ENCODE assay signal across 16 cellular contexts in genomic region chr5:128111818-128112448, GRCh38. TPM values are rescaled to one million over a fixed set of nuclear protein-coding genes. Genes with fewer than 3 reads are reported as not detected.
DNase-seq lines count a peak whose midpoint lies in the region; ATAC-seq, FAIRE-seq and TF ChIP-seq lines count a peak whose summit lies in the region.
"Had no signal": no experiment of that assay in that cellular context is flagged by ENCODE, and none has a peak within 500 bp of the region (broad histone marks: within the 10 kb centered on the region; RNA-seq: fewer than 3 reads in every experiment).

No MANE protein-coding gene starts in this region.

- no peak for TF ChIP-seq RAD21 in GM12878 (IDR thresholded peaks at IDR 0.05; ENCODE audit: insufficient read depth, low read depth, low read length)

- H3K27me3 ChIP-seq in GM12878 (replicated peaks in 1 of 2; ENCODE audit: control insufficient read depth in 2 of 2, insufficient read depth in 2 of 2, low read length in 1 of 2) = no peaks in the 10 kb centered on the region
- H3K27me3 ChIP-seq in H7 (ENCODE audit: control insufficient read depth, insufficient read depth, low read length) = no peaks in the 10 kb centered on the region
- H3K27me3 ChIP-seq: suprapubic skin had no signal

- 82% methylated on average over 2 of the region's 2 CpGs for WGBS in GM12878 (ENCODE audit: insufficient coverage, insufficient replicate concordance, low lambda C conversion rate, missing lambda C conversion rate)

- H3K4me1 ChIP-seq in GM12878 (ENCODE audit: control insufficient read depth, insufficient read depth, low read length) = no peaks in the 10 kb centered on the region
- H3K4me1 ChIP-seq: suprapubic skin had no signal

- SMC1A ChIA-PET in GM12878 (lab: Charles Lee; ENCODE audit: uncharacterized antibody, unreplicated experiment) = interaction anchor here (1.4 kb wide), 1 partner anchor 10 kb away, joined by 4 read pairs; no protein-coding TSS in a partner anchor

- H2AFZ ChIP-seq in GM12878 (ENCODE audit: control insufficient read depth, low read depth, low read length) = no peak overlapping the region

- POLR2A ChIA-PET in GM12878 (lab: Charles Lee) = interaction anchor here (1.0 kb wide), 1 partner anchor 26 kb away, joined by 3 read pairs; no protein-coding TSS in a partner anchor

- no peak for TF ChIP-seq CTCF in GM12878 (IDR thresholded peaks at IDR 0.05 in 2 of 3, conservative IDR thresholded peaks at IDR 0.05 in 1 of 3; ENCODE audit: control insufficient read depth in 2 of 3, extremely low read depth in 1 of 3, insufficient read depth in 1 of 3, low read depth in 3 of 3, low read length in 3 of 3)

- intact Hi-C loops in GM12878 (cut with micrococcal nuclease; ENCODE audit: unreplicated experiment) = no loop called here

- H3K4me3 ChIP-seq in GM12878 (no peak overlapping the region), H7 (ENCODE audit: insufficient read depth, low read depth, low read length) (no peak overlapping the region)
- H3K4me3 ChIP-seq: suprapubic skin had no signal

- no peak for FAIRE-seq in GM12878 (lab: Jason Lieb, UNC)

- ATAC-seq in GM12878 = no peak; the same call in 2 of the 3 replicates
- ATAC-seq: activated T-cell treated with anti-CD3 and anti-CD28 coated beads, Interleukin-2, amount 50 U/mL, for 72 hours; left colon; natural killer cell had no signal

- no peaks in the 10 kb centered on the region for H4K20me1 ChIP-seq in GM12878 (ENCODE audit: control insufficient read depth, insufficient read depth)

- no TSS peak for BruUV-seq in GM12878 (replicated peaks; lab: Mats Ljungman, UMichigan)

- H3K79me2 ChIP-seq in GM12878 (ENCODE audit: control insufficient read depth, insufficient read depth, low read length) = peaks cover 2% of the 10 kb centered on the region

- H3K27ac ChIP-seq in GM12878 (ENCODE audit: control insufficient read depth, insufficient read depth) = no peak overlapping the region
- H3K27ac ChIP-seq: suprapubic skin had no signal

- TF ChIP-seq EP300 in GM12878 (IDR thresholded peaks at IDR 0.05; ENCODE audit: borderline replicate concordance in 1 of 2, control insufficient read depth in 1 of 2, low read depth in 2 of 2, low read length in 2 of 2) = no peak

- H3K9ac ChIP-seq in GM12878 (ENCODE audit: control insufficient read depth, insufficient read depth, low read length) = no peak overlapping the region

- in situ Hi-C loops in Caki2 (cut with HindIII; ENCODE audit: low pct_unique_long_range_greater_than_20kb, low sequenced_read_pairs) (no loop called here), GM12878 (cut with MboI) (no loop called here)

- no peak overlapping the region for H3K4me2 ChIP-seq in GM12878 (ENCODE audit: control insufficient read depth, insufficient read depth)

- peak; percentile 10 for DNase-seq in Caki2 (ENCODE audit: low read depth)
- DNase-seq in HT1080 (ENCODE audit: low read depth) = peak; percentile 69
- no peak for DNase-seq in GM12878 (ENCODE audit: low read depth, low spot score)
- DNase-seq in kidney tubule cell (ENCODE audit: low spot score) = peak; percentile 62
- no peak for DNase-seq in DMS 273 treated with DMSO at 0.1 percent for 48 hours (lab: John Stamatoyannopoulos, UW)
- DNase-seq in HuH-7 (ENCODE audit: low spot score) = no peak
- DNase-seq in H7 = no peak
- DNase-seq in MV-4-11 (lab: John Stamatoyannopoulos, UW) = no peak
- DNase-seq: activated CD4-positive, alpha-beta T cell treated with anti-CD3 and anti-CD28 coated beads for 48 hours; activated T-cell treated with anti-CD3 and anti-CD28 coated beads, Interleukin-2, amount 50 U/mL, for 72 hours; CD4-positive, alpha-beta T cell; left colon; natural killer cell; NCI-H2081 treated with DMSO at 0.1 percent for 48 hours; T-cell had no signal

- RAD21 ChIA-PET in GM12878 (lab: Charles Lee; ENCODE audit: unreplicated experiment) = no interaction called here

- no peak for TF ChIP-seq POLR2A in GM12878 (IDR thresholded peaks at IDR 0.05; ENCODE audit: low read depth, low read length)

- CTCF ChIA-PET in GM12878 (lab: Yijun Ruan, JAX) = interaction anchor here (1.2 kb wide), 1 partner anchor 10 kb away, joined by 4 read pairs; no protein-coding TSS in a partner anchor

- H3K9me3 ChIP-seq in GM12878 (replicated peaks; ENCODE audit: control insufficient read depth, insufficient read depth, low read length) = peaks cover 1% of the 10 kb centered on the region; the same call in 2 of the 3 replicates
- H3K9me3 ChIP-seq: suprapubic skin had no signal

- peaks cover 4 to 11% of the 10 kb centered on the region in 2 experiments; a peak in 3 of 4 replicates for H3K36me3 ChIP-seq in GM12878 (ENCODE audit: control insufficient read depth in 2 of 2, insufficient read depth in 2 of 2, low read length in 1 of 2)
- H3K36me3 ChIP-seq in H7 (replicated peaks; ENCODE audit: control insufficient read depth, insufficient read depth, low read length) = no peaks in the 10 kb centered on the region; the same call in 1 of the 2 replicates

TF ChIP-seq in GM12878, 131 proteins besides CTCF, POLR2A, EP300 and RAD21:
- TF ChIP-seq CBX3 (IDR thresholded peaks at IDR 0.05; ENCODE audit: borderline replicate concordance, low read depth) (no peak), EED (IDR thresholded peaks at IDR 0.05; ENCODE audit: low read depth) (peak; percentile 52; the same call in 1 of the 2 replicates), NFIC (IDR thresholded peaks at IDR 0.05; ENCODE audit: low read depth, low read length) (peak; percentile 73; the same call in 1 of the 2 replicates), TCF7 (IDR thresholded peaks at IDR 0.05; ENCODE audit: borderline replicate concordance) (peak; percentile 55; the same call in 1 of the 2 replicates), NFXL1 (IDR thresholded peaks at IDR 0.05; ENCODE audit: borderline replicate concordance) (no peak), JUNB (IDR thresholded peaks at IDR 0.05) (peak; percentile 33), RUNX3 (IDR thresholded peaks at IDR 0.05; ENCODE audit: low read length) (peak; percentile 47; the same call in 1 of the 2 replicates)

RNA-seq across cellular contexts. Expression of gene SLC12A2, which starts 28.4 kb away (rescaled TPM):
- 4.5 and 5.1 TPM in 2 replicates for total RNA-seq in Caki2 (2014; rRNA removed; shearing (Covaris generic); ENCODE audit: low replicate concordance)
- 13.8 and 14.9 TPM in 2 replicates for total RNA-seq in HT1080 (2014; rRNA removed; shearing (Covaris generic))
- polyA plus RNA-seq in HT1080 (2015; cell fraction: cytosol; rRNA removed) = 6.1 and 7.9 TPM in 2 replicates
- 16.2 and 17.0 TPM in 2 replicates for polyA plus RNA-seq in HT1080 (2015; cell fraction: nucleus; rRNA removed)
- 83.4 and 101 TPM in 2 replicates for total RNA-seq in GM12878 (2013; cell fraction: nucleolus; rRNA removed)
- total RNA-seq in GM12878 (2014; rRNA removed) (19.4 and 22.9 TPM in 2 replicates), GM12878 (2014; rRNA removed; fragmentation: Illumina TruSeq; extraction: Trizol) (19.8 and 20.7 TPM in 2 replicates), GM12878 (2021) (20.5 and 21.8 TPM in 2 replicates)
- polyA plus RNA-seq in GM12878 (2011; ENCODE audit: low read depth) = 3.4 TPM
- polyA plus RNA-seq in GM12878 (2011; rRNA removed) (20.3 and 29.9 TPM in 2 replicates), GM12878 (2014; fragmentation: Illumina TruSeq; extraction: Trizol) (11.7 and 14.1 TPM in 2 replicates), GM12878 (2014; fragmentation: Nextera tagmentation; extraction: Ambion mirVana) (1 to 10 TPM; 6.3 to 6.9 TPM), GM12878 (2014; rRNA removed) (7.7 and 9.2 TPM in 2 replicates), GM12878 (2016; fragmentation: Nextera tagmentation; extraction: Ambion mirVana) (1 to 10 TPM; 5.1 to 9.3 TPM)
- 7.7 and 8.4 TPM in 2 replicates for polyA plus RNA-seq in GM12878 (2011; cell fraction: cytosol; rRNA removed)
- 16.9 and 21.5 TPM in 2 replicates for polyA plus RNA-seq in GM12878 (2011; cell fraction: nucleus; rRNA removed)
- polyA plus RNA-seq in GM12878 (2012) = 5.8 and 6.7 TPM in 2 replicates
- polyA minus RNA-seq in GM12878 (2011; rRNA and poly(A)+ RNA removed) = 50.9 and 79.1 TPM in 2 replicates
- 19.6 and 21.0 TPM in 2 replicates for polyA minus RNA-seq in GM12878 (2011; cell fraction: cytosol; rRNA and poly(A)+ RNA removed)
- polyA minus RNA-seq in GM12878 (2011; cell fraction: nucleus; rRNA and poly(A)+ RNA removed) = 30.3 and 51.2 TPM in 2 replicates
- total RNA-seq in H7 (2014; rRNA removed; shearing (Covaris generic)) = 5.4 and 6.5 TPM in 2 replicates

Comparison
In these comparisons a context has a peak if more than half of its experiments do, and no peak if none do; other contexts are left out.
1. DNase-seq: peak in Caki2 (single experiment), HT1080 (single experiment) and kidney tubule cell (single experiment); none in GM12878 (single experiment), DMS 273 treated with DMSO at 0.1 percent for 48 hours (single experiment), HuH-7 (single experiment), H7 (single experiment) and MV-4-11 (single experiment).